In genomic region chr6:3316818-3317217, GRCh38 we compare ENCODE assay signal across 27 cellular contexts. TPM values are rescaled to one million over a fixed set of nuclear protein-coding genes. Genes with fewer than 3 reads are reported as not detected.
DNase-seq lines count a peak whose midpoint lies in the region; ATAC-seq, FAIRE-seq and TF ChIP-seq lines count a peak whose summit lies in the region.
"Had no signal": no experiment of that assay in that cellular context is flagged by ENCODE, and none has a peak within 500 bp of the region (broad histone marks: within the 10 kb centered on the region; RNA-seq: fewer than 3 reads in every experiment).

No MANE protein-coding gene starts in this region.

- H3K9me3 Mint-ChIP-seq in chondrocyte (ENCODE audit: low read depth) (no peaks in the 10 kb centered on the region), endothelial cell (ENCODE audit: unreplicated experiment) (no peaks in the 10 kb centered on the region)
- H3K9me3 Mint-ChIP-seq in activated naive CD4-positive, alpha-beta T cell treated with anti-CD3 and anti-CD28 coated beads for 36 hours, result no peaks in the 10 kb centered on the region
- H3K9me3 Mint-ChIP-seq: CD14-positive monocyte; CD4-positive, alpha-beta T cell; CD8-positive, alpha-beta memory T cell; GM23338; H9 had no signal

- H3K36me3 ChIP-seq in left ventricle myocardium inferior, result no peaks in the 10 kb centered on the region
- H3K36me3 ChIP-seq: BE2C; BLaER1 treated with 17β-estradiol and CSF1 and Interleukin-3, amounts not matched to agents 10 nM and 100 nM had no signal

- H3K4me1 Mint-ChIP-seq in chondrocyte (ENCODE audit: low read depth) (no peaks in the 10 kb centered on the region), endothelial cell (ENCODE audit: unreplicated experiment) (peaks cover 9% of the 10 kb centered on the region)
- peaks cover 25% of the 10 kb centered on the region for H3K4me1 Mint-ChIP-seq in activated naive CD4-positive, alpha-beta T cell treated with anti-CD3 and anti-CD28 coated beads for 36 hours (ENCODE audit: low read depth)
- H3K4me1 Mint-ChIP-seq: CD14-positive monocyte had no signal

- no peaks in the 10 kb centered on the region for H3K4me1 ChIP-seq in left ventricle myocardium inferior
- H3K4me1 ChIP-seq: A549, BE2C had no signal

- H3K27me3 ChIP-seq in left ventricle myocardium inferior (ENCODE audit: low read depth), result no peaks in the 10 kb centered on the region
- H3K27me3 ChIP-seq: BLaER1 treated with 17β-estradiol and CSF1 and Interleukin-3, amounts not matched to agents 10 nM and 100 nM had no signal

- H3K36me3 Mint-ChIP-seq in chondrocyte (ENCODE audit: low read depth) (peaks cover 16% of the 10 kb centered on the region), endothelial cell (ENCODE audit: low read depth, unreplicated experiment) (peaks cover 30% of the 10 kb centered on the region)
- H3K36me3 Mint-ChIP-seq in activated naive CD4-positive, alpha-beta T cell treated with anti-CD3 and anti-CD28 coated beads for 36 hours (ENCODE audit: low read depth), result no peaks in the 10 kb centered on the region
- H3K36me3 Mint-ChIP-seq: CD14-positive monocyte; CD8-positive, alpha-beta memory T cell had no signal

- no peak overlapping the region for H3K4me3 ChIP-seq in left ventricle myocardium inferior
- H3K4me3 ChIP-seq: A549; BLaER1 treated with 17β-estradiol and CSF1 and Interleukin-3, amounts not matched to agents 10 nM and 100 nM; GM12878; GM23338 had no signal

- no peak for FAIRE-seq in HTR-8/SVneo (lab: Jason Lieb, UNC)
- FAIRE-seq: A549, D721Med, GM12878, GM19239 had no signal

- H3K4me3 Mint-ChIP-seq in chondrocyte (ENCODE audit: unreplicated experiment) (no peak overlapping the region), endothelial cell (ENCODE audit: unreplicated experiment) (peak overlapping the region; percentile 6)
- no peak overlapping the region for H3K4me3 Mint-ChIP-seq in activated naive CD4-positive, alpha-beta T cell treated with anti-CD3 and anti-CD28 coated beads for 36 hours
- H3K4me3 Mint-ChIP-seq: CD14-positive monocyte; CD4-positive, alpha-beta T cell; CD8-positive, alpha-beta memory T cell; GM23338; H9 had no signal

- no peaks in the 10 kb centered on the region for H3K9me3 ChIP-seq in left ventricle myocardium inferior (replicated peaks)
- H3K9me3 ChIP-seq: A549; BE2C; BLaER1 treated with 17β-estradiol and CSF1 and Interleukin-3, amounts not matched to agents 10 nM and 100 nM had no signal

- ATAC-seq in left ventricle myocardium superior (peak; percentile 24), sciatic nerve (no peak), GM19467 (IDR thresholded peaks at IDR 0.05; ENCODE audit: unreplicated experiment) (no peak)
- ATAC-seq: A549, GM12878, GM23338, HCT116 had no signal

- intact Hi-C loops in left ventricle myocardium superior (cut with micrococcal nuclease) (no loop called here), left ventricle myocardium inferior (cut with micrococcal nuclease) (no loop called here), sciatic nerve (cut with DNase I) (no loop called here)
- intact Hi-C loops in activated naive CD4-positive, alpha-beta T cell treated with anti-CD3 and anti-CD28 coated beads for 36 hours (cut with micrococcal nuclease), result loop anchor here (5.0 kb wide), 1 partner anchor 140 kb away; the partner anchor contains the start of gene SLC22A23

- CTCF ChIA-PET in activated naive CD4-positive, alpha-beta T cell treated with anti-CD3 and anti-CD28 coated beads for 36 hours (lab: Charles Lee), result interaction anchor here (1.6 kb wide), 1 partner anchor 21 kb away, joined by 3 read pairs; no protein-coding TSS in a partner anchor

- DNase-seq in left ventricle myocardium superior (no peak), left ventricle myocardium inferior (no peak), chondrocyte (ENCODE audit: low spot score) (peak; percentile 19), endothelial cell (ENCODE audit: low spot score) (no peak), sciatic nerve (ENCODE audit: low spot score) (peak; percentile 13), HTR-8/SVneo (ENCODE audit: insufficient read length, low spot score) (no peak)
- no peak for DNase-seq in activated naive CD4-positive, alpha-beta T cell treated with anti-CD3 and anti-CD28 coated beads for 36 hours
- DNase-seq: 8988T; ACHN; AML-193; BE2C; CD8-positive, alpha-beta memory T cell; DMS 273 treated with DMSO at 0.1 percent for 48 hours; DMS79; EL; GDM1; H9 had no signal

- H3K27ac Mint-ChIP-seq in chondrocyte (ENCODE audit: unreplicated experiment) (no peak overlapping the region), endothelial cell (ENCODE audit: unreplicated experiment) (no peak overlapping the region)
- H3K27ac Mint-ChIP-seq in activated naive CD4-positive, alpha-beta T cell treated with anti-CD3 and anti-CD28 coated beads for 36 hours, result no peak overlapping the region
- H3K27ac Mint-ChIP-seq: CD14-positive monocyte; CD4-positive, alpha-beta T cell; H9 had no signal

- no peak for TF ChIP-seq CTCF in left ventricle myocardium inferior (IDR thresholded peaks at IDR 0.05; ENCODE audit: borderline replicate concordance)
- TF ChIP-seq CTCF in chondrocyte (IDR thresholded peaks at IDR 0.05), result no peak
- TF ChIP-seq CTCF in endothelial cell (IDR thresholded peaks at IDR 0.05; ENCODE audit: unreplicated experiment), result no peak

- H3K27me3 Mint-ChIP-seq in chondrocyte (ENCODE audit: low read depth), result no peaks in the 10 kb centered on the region
- peaks cover 11% of the 10 kb centered on the region for H3K27me3 Mint-ChIP-seq in endothelial cell (ENCODE audit: unreplicated experiment)
- H3K27me3 Mint-ChIP-seq in activated naive CD4-positive, alpha-beta T cell treated with anti-CD3 and anti-CD28 coated beads for 36 hours (ENCODE audit: low read depth), result no peaks in the 10 kb centered on the region
- H3K27me3 Mint-ChIP-seq: CD4-positive, alpha-beta T cell had no signal

- no peak overlapping the region for H3K27ac ChIP-seq in left ventricle myocardium inferior (replicated peaks)
- H3K27ac ChIP-seq: A549; BLaER1 treated with 17β-estradiol and CSF1 and Interleukin-3, amounts not matched to agents 10 nM and 100 nM had no signal

RNA-seq across cellular contexts. Expression of gene PSMG4, which starts 58.1 kb away (rescaled TPM):
- total RNA-seq in left ventricle myocardium superior (7.2 TPM), left ventricle myocardium inferior (11.2 TPM), chondrocyte (16.2 to 24.7 TPM (median 17.2 TPM) in 3 replicates), endothelial cell (ENCODE audit: unreplicated experiment) (9.7 TPM), sciatic nerve (21.2 TPM)
- 10 to 100 TPM; 23.9 to 26.2 TPM for total RNA-seq in activated naive CD4-positive, alpha-beta T cell treated with anti-CD3 and anti-CD28 coated beads for 36 hours

Comparison
In these comparisons a context has a peak if more than half of its experiments do, and no peak if none do; other contexts are left out.
1. DNase-seq: peak in chondrocyte (single experiment) and sciatic nerve (single experiment); none in left ventricle myocardium superior (single experiment), left ventricle myocardium inferior (single experiment), endothelial cell (single experiment), HTR-8/SVneo (single experiment) and activated naive CD4-positive, alpha-beta T cell treated with anti-CD3 and anti-CD28 coated beads for 36 hours (single experiment).